8 cellular contexts compared by ENCODE assay signal in genomic region chr1:178501705-178502329, GRCh38. TPM values are rescaled to one million over a fixed set of nuclear protein-coding genes. Genes with fewer than 3 reads are reported as not detected.
DNase-seq lines count a peak whose midpoint lies in the region; ATAC-seq, FAIRE-seq and TF ChIP-seq lines count a peak whose summit lies in the region.

No MANE protein-coding gene starts in this region.

- no peaks in the 10 kb centered on the region for H3K4me1 ChIP-seq in KMS-11 (ENCODE audit: low read depth, poor library complexity, severe bottlenecking)
- H3K4me1 ChIP-seq in hepatocyte (ENCODE audit: insufficient read depth): no peaks in the 10 kb centered on the region
- peaks cover 0 to 2% of the 10 kb centered on the region in 2 donors for H3K4me1 ChIP-seq in small intestine (ENCODE audit: control insufficient read depth in 2 of 2, insufficient read depth in 1 of 2, low read depth in 1 of 2, low read length in 1 of 2)

- DNase-seq in GDM1 (lab: John Stamatoyannopoulos, UW) (peak; percentile 33), RPMI7951 (ENCODE audit: low read depth) (peak; percentile 51), amygdala (lab: John Stamatoyannopoulos, UW) (peak in 38 of 56 donors; percentile 2 to 79 (median 30)), hepatocyte (ENCODE audit: low spot score) (peak; percentile 85), small intestine (peak; percentile 76), NCI-H2029 treated with DMSO at 0.1 percent for 48 hours (lab: John Stamatoyannopoulos, UW) (no peak)

- no peaks in the 10 kb centered on the region for H3K36me3 ChIP-seq in KMS-11 (ENCODE audit: insufficient read depth)
- no peaks in the 10 kb centered on the region for H3K36me3 ChIP-seq in hepatocyte (replicated peaks; ENCODE audit: insufficient read depth, low read depth)
- no peaks in the 10 kb centered on the region for H3K36me3 ChIP-seq in small intestine (ENCODE audit: control insufficient read depth in 2 of 2, insufficient read depth in 2 of 2, low read length in 2 of 2)

- H3K79me2 ChIP-seq in KMS-11 (ENCODE audit: insufficient read depth, low read depth) (no peaks in the 10 kb centered on the region), hepatocyte (no peaks in the 10 kb centered on the region)

- H3K27ac ChIP-seq in KMS-11 (no peak overlapping the region), hepatocyte (no peak overlapping the region), small intestine (ENCODE audit: low read depth in 1 of 2, low read length in 1 of 2) (no peak overlapping the region)

- H3K4me3 ChIP-seq in KMS-11 (IDR thresholded peaks at IDR 0.05; ENCODE audit: insufficient read depth, low read depth, low read length): no peak overlapping the region
- H3K4me3 ChIP-seq in hepatocyte: no peak overlapping the region
- no peak overlapping the region for H3K4me3 ChIP-seq in small intestine (ENCODE audit: low read depth in 1 of 2, low read length in 2 of 2)

- FAIRE-seq in small intestine (lab: Jason Lieb, UNC): no peak

- WGBS in hepatocyte (ENCODE audit: low lambda C conversion rate, missing lambda C conversion rate): 22% methylated on average over 5 of the region's 5 CpGs
- 17 to 28% (median 26%) methylated on average over 5 of the region's 5 CpGs for WGBS in small intestine, 3 donors

- H3K27me3 ChIP-seq in KMS-11 (ENCODE audit: insufficient read depth, low read depth) (no peaks in the 10 kb centered on the region), hepatocyte (no peaks in the 10 kb centered on the region), small intestine (ENCODE audit: control insufficient read depth in 2 of 2, insufficient read depth in 2 of 2, low read length in 2 of 2) (no peaks in the 10 kb centered on the region)

- H3K4me2 ChIP-seq in KMS-11 (no peak overlapping the region), hepatocyte (no peak overlapping the region)

- H3K9ac ChIP-seq in KMS-11: no peak overlapping the region

- no peak overlapping the region for H2AFZ ChIP-seq in KMS-11 (ENCODE audit: low read depth)
- no peak overlapping the region for H2AFZ ChIP-seq in hepatocyte

- peak; percentile 68 for ATAC-seq in GM21737 (IDR thresholded peaks at IDR 0.05; ENCODE audit: unreplicated experiment)

- H4K20me1 ChIP-seq in KMS-11 (ENCODE audit: insufficient read depth) (no peaks in the 10 kb centered on the region), hepatocyte (ENCODE audit: insufficient read depth, poor library complexity, severe bottlenecking) (no peaks in the 10 kb centered on the region)

- H3K9me2 ChIP-seq in hepatocyte (replicated peaks; ENCODE audit: insufficient read depth): no peaks in the 10 kb centered on the region

- H3K9me3 ChIP-seq in hepatocyte (ENCODE audit: low read depth): no peaks in the 10 kb centered on the region
- no peaks in the 10 kb centered on the region for H3K9me3 ChIP-seq in small intestine (ENCODE audit: control insufficient read depth, low read depth)

- TF ChIP-seq CTCF in KMS-11 (conservative IDR thresholded peaks at IDR 0.05; ENCODE audit: low read depth, low read length) (peak; percentile 96), hepatocyte (IDR thresholded peaks at IDR 0.05; ENCODE audit: poor library complexity) (peak; percentile 72)

RNA-seq across cellular contexts. Expression of gene CLEC20A, which starts 5.1 kb away (rescaled TPM):
- total RNA-seq in RPMI7951 (2014; rRNA removed; shearing (Covaris generic)): not detected in 2 replicates
- not detected in 2 replicates for total RNA-seq in hepatocyte
- polyA plus RNA-seq in hepatocyte (not detected in 2 replicates), small intestine (under 1 TPM in 1 of 3 donors, not detected in 2; 0.04 TPM)

RNA-seq across cellular contexts. Expression of gene TEX35, which starts 11.1 kb away (rescaled TPM):
- total RNA-seq in RPMI7951 (2014; rRNA removed; shearing (Covaris generic)): not detected in 2 replicates
- total RNA-seq in hepatocyte: not detected in 2 replicates
- polyA plus RNA-seq in hepatocyte (not detected in 2 replicates), small intestine (1 to 10 TPM in 2 of 3 donors, under 1 TPM in 1; 0.12 to 2.5 (median 1.6) TPM)
